30 cellular contexts compared by ENCODE assay signal in genomic region chr7:123041085-123041484, GRCh38. TPM values are rescaled to one million over a fixed set of nuclear protein-coding genes. Genes with fewer than 3 reads are reported as not detected.
A peak's percentile ranks its signal among the peaks of the same experiment; 100 is the strongest.
DNase-seq lines count a peak whose midpoint lies in the region; ATAC-seq and TF ChIP-seq lines count a peak whose summit lies in the region.
"Had no signal": no experiment of that assay in that cellular context is flagged by ENCODE, and none has a peak within 500 bp of the region (broad histone marks: within the 10 kb centered on the region; RNA-seq: fewer than 3 reads in every experiment).

No MANE protein-coding gene starts in this region.

- no peaks in the 10 kb centered on the region for H3F3A ChIP-seq in PC-3 (ENCODE audit: low read length, unreplicated experiment)

- no peak for ATAC-seq in PC-3
- no peak for ATAC-seq in GM21447 (IDR thresholded peaks at IDR 0.05; ENCODE audit: unreplicated experiment)
- ATAC-seq in upper lobe of left lung (ENCODE audit: low FRiP score in 2 of 2), result no peak
- ATAC-seq: HCT116; naive thymus-derived CD4-positive, alpha-beta T cell; Panc1; stimulated activated naive B cell treated with anti-CD40 and anti-IgM and Interleukin-4, amounts not matched to agents 10 μg/mL and 1 μg/mL and 100 μg/mL, for 72 hours had no signal

- H3K4me3 ChIP-seq in PC-3 (ENCODE audit: low read length) (no peak overlapping the region), choroid plexus epithelial cell (ENCODE audit: low read depth, low read length) (no peak overlapping the region), kidney epithelial cell (ENCODE audit: low read depth, low read length) (no peak overlapping the region), skeletal muscle satellite cell (ENCODE audit: low read length) (no peak overlapping the region), upper lobe of left lung (no peak overlapping the region)
- H3K4me3 ChIP-seq: ascending aorta, skin epidermis had no signal

- POLR2A ChIA-PET in PC-3 (lab: Charles Lee; ENCODE audit: unreplicated experiment) (no interaction called here), RWPE1 (lab: Yijun Ruan, JAX; ENCODE audit: low non-redundant PET) (no interaction called here)

- no peak overlapping the region for H3K27ac ChIP-seq in PC-3 (ENCODE audit: low read length)
- H3K27ac ChIP-seq in RWPE1, result no peak overlapping the region
- H3K27ac ChIP-seq in upper lobe of left lung, result no peak overlapping the region
- H3K27ac ChIP-seq: ascending aorta, C4-2B, skin epidermis had no signal

- H3K4me1 ChIP-seq in PC-3 (ENCODE audit: insufficient read depth, low read length), result no peaks in the 10 kb centered on the region
- H3K4me1 ChIP-seq in skeletal muscle satellite cell (ENCODE audit: control insufficient read depth, insufficient read depth, low read length), result peaks cover 12% of the 10 kb centered on the region
- no peaks in the 10 kb centered on the region for H3K4me1 ChIP-seq in upper lobe of left lung
- H3K4me1 ChIP-seq: ascending aorta had no signal

- TF ChIP-seq CTCF in PC-3 (conservative IDR thresholded peaks at IDR 0.05; ENCODE audit: low read depth, low read length) (no peak), choroid plexus epithelial cell (conservative IDR thresholded peaks at IDR 0.05; ENCODE audit: low read depth, low read length) (no peak), kidney epithelial cell (IDR thresholded peaks at IDR 0.05; ENCODE audit: insufficient read depth, low read length, poor library complexity, severe bottlenecking) (no peak), RWPE1 (conservative IDR thresholded peaks at IDR 0.05; ENCODE audit: low read depth) (no peak), upper lobe of left lung (IDR thresholded peaks at IDR 0.05) (no peak)

- H3K4me2 ChIP-seq in PC-3 (ENCODE audit: low read length), result no peak overlapping the region
- peak overlapping the region; percentile 22 for H3K4me2 ChIP-seq in skeletal muscle satellite cell (ENCODE audit: low read length)

- no peak for TF ChIP-seq EP300 in upper lobe of left lung (IDR thresholded peaks at IDR 0.05)

- no TSS peak for BruUV-seq in PC-3 (replicated peaks; lab: Mats Ljungman, UMichigan)

- intact Hi-C loops in PC-3 (cut with micrococcal nuclease), result no loop called here

- H4K20me1 ChIP-seq in PC-3 (ENCODE audit: low read length), result no peaks in the 10 kb centered on the region

- 70 to 78% methylated on average over 1 of the region's 1 CpG for WGBS in upper lobe of left lung, 2 donors

- no peaks in the 10 kb centered on the region for H3K9me3 ChIP-seq in PC-3 (ENCODE audit: low read length)
- H3K9me3 ChIP-seq in skeletal muscle satellite cell (replicated peaks; ENCODE audit: low read length), result no peaks in the 10 kb centered on the region
- no peaks in the 10 kb centered on the region for H3K9me3 ChIP-seq in upper lobe of left lung
- H3K9me3 ChIP-seq: ascending aorta had no signal

- H3K36me3 ChIP-seq in PC-3 (ENCODE audit: low read depth, low read length) (no peaks in the 10 kb centered on the region), kidney epithelial cell (ENCODE audit: control insufficient read depth, insufficient read depth, low read length) (no peaks in the 10 kb centered on the region), skeletal muscle satellite cell (ENCODE audit: insufficient read depth, low read length) (no peaks in the 10 kb centered on the region), upper lobe of left lung (no peaks in the 10 kb centered on the region)
- H3K36me3 ChIP-seq: ascending aorta had no signal

- H3K79me2 ChIP-seq in PC-3 (ENCODE audit: low read length), result no peaks in the 10 kb centered on the region

- no peaks in the 10 kb centered on the region for H3K27me3 ChIP-seq in PC-3 (ENCODE audit: low read length)
- no peaks in the 10 kb centered on the region for H3K27me3 ChIP-seq in kidney epithelial cell (ENCODE audit: control insufficient read depth, insufficient read depth, low read length)
- H3K27me3 ChIP-seq in skeletal muscle satellite cell (ENCODE audit: control insufficient read depth, insufficient read depth, low read length), result no peaks in the 10 kb centered on the region
- no peaks in the 10 kb centered on the region for H3K27me3 ChIP-seq in upper lobe of left lung
- H3K27me3 ChIP-seq: ascending aorta had no signal

- CTCF ChIA-PET in PC-3 (lab: Charles Lee), result no interaction called here
- CTCF ChIA-PET in RWPE1 (lab: Yijun Ruan, JAX), result no interaction called here

- no peak overlapping the region for H3K9ac ChIP-seq in PC-3 (ENCODE audit: low read length)
- H3K9ac ChIP-seq in skeletal muscle satellite cell (ENCODE audit: low read depth, low read length), result no peak overlapping the region

- TF ChIP-seq POLR2A in upper lobe of left lung (IDR thresholded peaks at IDR 0.05), result no peak

- H3K9me2 ChIP-seq in PC-3 (replicated peaks; ENCODE audit: low read length), result no peaks in the 10 kb centered on the region

- H2AFZ ChIP-seq in PC-3 (ENCODE audit: low read length), result no peak overlapping the region

- peak; percentile 3 for DNase-seq in PC-3
- peak; percentile 86 for DNase-seq in choroid plexus epithelial cell (ENCODE audit: low read depth)
- DNase-seq in kidney epithelial cell (ENCODE audit: low read depth), result peak; percentile 41
- no peak for DNase-seq in RWPE1 (ENCODE audit: low spot score)
- no peak for DNase-seq in upper lobe of left lung
- DNase-seq: activated CD4-positive, alpha-beta T cell treated with anti-CD3 and anti-CD28 coated beads, Interleukin-2, amount 10 ng/mL, durations not matched to agents 7 days and 5 days; activated effector memory CD4-positive, alpha-beta T cell treated with anti-CD3 and anti-CD28 coated beads, Interleukin-2, amount 50 U/mL, for 16 hours; activated naive CD8-positive, alpha-beta T cell treated with anti-CD3 and anti-CD28 coated beads for 36 hours; cerebellar nuclear complex; COR-L47; islet precursor cell; midbrain; naive thymus-derived CD4-positive, alpha-beta T cell; NCI-H146; NCI-H2107; SHP77; stimulated activated naive B cell treated with anti-CD40 and anti-IgM and Interleukin-4, amounts not matched to agents 10 μg/mL and 1 μg/mL and 100 μg/mL, for 72 hours; substantia nigra; SW 1271; T1000 had no signal

RNA-seq across cellular contexts. Expression of gene TAS2R16, which starts 45.6 kb away (rescaled TPM):
- total RNA-seq in PC-3 (2014; rRNA removed) (not detected in 2 replicates), kidney epithelial cell (not detected in 2 replicates), upper lobe of left lung (not detected)
- total RNA-seq in skeletal muscle satellite cell (2012; rRNA removed), result not detected in 2 replicates
- total RNA-seq: activated CD4-positive, alpha-beta T cell treated with anti-CD3 and anti-CD28 coated beads, Interleukin-2, amount 10 ng/mL, durations not matched to agents 7 days and 5 days; activated CD8-positive, alpha-beta memory T cell treated with anti-CD3 and anti-CD28 coated beads for 36 hours; activated naive CD8-positive, alpha-beta T cell treated with anti-CD3 and anti-CD28 coated beads for 36 hours; ascending aorta; liver; naive thymus-derived CD4-positive, alpha-beta T cell; osteoblast had no signal

Comparison
In these comparisons a context has a peak if more than half of its experiments do, and no peak if none do; other contexts are left out.
1. DNase-seq: peak in PC-3 (single experiment), choroid plexus epithelial cell (single experiment) and kidney epithelial cell (single experiment); none in RWPE1 (single experiment) and upper lobe of left lung (0 of 2).